Comparison of ENCODE assay signal across 8 cellular contexts in the genomic region with DNA sequence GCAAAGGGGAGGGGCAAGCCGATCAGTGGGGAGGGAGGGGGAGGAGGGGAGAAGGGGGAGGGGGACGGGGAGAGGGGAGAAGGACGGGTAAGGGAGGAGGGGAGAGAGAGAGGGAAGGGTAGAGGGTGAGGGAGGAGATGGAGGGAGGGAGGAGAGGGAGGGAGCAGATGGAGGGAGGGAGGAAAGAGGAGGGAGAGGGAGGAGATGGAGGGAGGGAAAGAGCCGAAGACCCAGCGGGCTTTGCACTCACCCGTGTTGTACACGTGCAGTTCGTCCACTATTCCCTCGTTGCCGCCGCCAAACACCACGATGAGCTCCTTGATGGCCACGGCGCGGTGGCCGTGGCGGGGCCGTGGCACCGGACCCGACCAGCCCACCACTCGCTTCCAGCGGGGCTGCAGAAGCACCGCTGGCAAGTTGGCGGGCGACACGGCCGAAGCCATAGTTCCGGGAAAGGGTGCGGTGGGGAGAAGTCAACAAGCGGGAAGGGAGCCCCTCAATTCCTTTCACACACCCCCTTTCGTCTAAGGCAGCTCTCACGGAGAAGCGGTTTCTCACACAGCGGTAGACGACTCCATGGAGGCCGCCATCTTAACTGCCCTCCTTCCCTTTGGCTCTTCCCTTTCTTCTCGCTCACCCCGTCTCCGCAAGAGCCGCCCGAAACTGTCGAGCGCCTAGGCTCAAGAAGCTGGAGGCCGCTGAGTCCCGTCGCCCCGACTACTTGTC. TPM values are rescaled to one million over a fixed set of nuclear protein-coding genes. Genes with fewer than 3 reads are reported as not detected.
DNase-seq lines count a peak whose midpoint lies in the region; ATAC-seq and TF ChIP-seq lines count a peak whose summit lies in the region.

No MANE protein-coding gene starts in this region.

- peak overlapping the region; percentile 100 for H3K27ac ChIP-seq in DND-41 (ENCODE audit: low read length)
- H3K27ac ChIP-seq in neuronal stem cell (replicated peaks; ENCODE audit: low read length): peak overlapping the region; percentile 99

- peaks cover 52% of the 10 kb centered on the region for H3K4me1 ChIP-seq in DND-41 (ENCODE audit: insufficient read depth, low read length)
- H3K4me1 ChIP-seq in neuronal stem cell (ENCODE audit: control insufficient read depth in 2 of 2, insufficient read depth in 1 of 2, low read depth in 1 of 2, low read length in 2 of 2): peaks cover 18 to 32% of the 10 kb centered on the region in 2 donors

- TF ChIP-seq CTCF in DND-41 (IDR thresholded peaks at IDR 0.05; ENCODE audit: borderline replicate concordance, extremely low read depth, low read length, poor library complexity, severe bottlenecking) (no peak), foreskin fibroblast (IDR thresholded peaks at IDR 0.05; ENCODE audit: low read depth, low read length) (no peak)
- no peak for TF ChIP-seq CTCF in activated CD8-positive, alpha-beta T cell treated with anti-CD3 and anti-CD28 coated beads for 36 hours (IDR thresholded peaks at IDR 0.05)

- H4K20me1 ChIP-seq in DND-41 (ENCODE audit: insufficient read depth, low read length): peaks cover 43% of the 10 kb centered on the region

- peak overlapping the region; percentile 98 for H3K18ac ChIP-seq in neuronal stem cell (ENCODE audit: low read length)

- intact Hi-C loops in activated CD8-positive, alpha-beta T cell treated with anti-CD3 and anti-CD28 coated beads for 36 hours (cut with micrococcal nuclease): no loop called here

- H3K36me3 ChIP-seq in DND-41 (ENCODE audit: insufficient read depth, low read length) (peaks cover 41% of the 10 kb centered on the region), neuronal stem cell (replicated peaks in 1 of 2; ENCODE audit: control insufficient read depth in 2 of 2, insufficient read depth in 2 of 2, low read length in 2 of 2) (peaks cover 0 to 38% of the 10 kb centered on the region in 2 donors)

- peak overlapping the region; percentile 100 for H3K27ac Mint-ChIP-seq in activated CD8-positive, alpha-beta T cell treated with anti-CD3 and anti-CD28 coated beads for 36 hours

- DNase-seq in DND-41: peak; percentile 84
- DNase-seq in H4 (ENCODE audit: low spot score): peak; percentile 68
- peak; percentile 48 for DNase-seq in NCI-H1694 treated with DMSO at 0.1 percent for 48 hours (lab: John Stamatoyannopoulos, UW)
- no peak for DNase-seq in activated CD8-positive, alpha-beta T cell treated with anti-CD3 and anti-CD28 coated beads for 36 hours
- peak; percentile 52 to 74 for DNase-seq in foreskin fibroblast
- peak; percentile 46 for DNase-seq in neuronal stem cell (ENCODE audit: low spot score)
- DNase-seq in stimulated activated CD4-positive, alpha-beta T cell treated with anti-CD3 and anti-CD28 coated beads, Interleukin-12 subunit alpha, Interleukin-12 subunit beta, amount 100 ng/mL, for 4 hours: no peak

- H3K4me1 Mint-ChIP-seq in activated CD8-positive, alpha-beta T cell treated with anti-CD3 and anti-CD28 coated beads for 36 hours (ENCODE audit: low read depth): peaks cover 31% of the 10 kb centered on the region

- peaks cover 79% of the 10 kb centered on the region for H3K79me2 ChIP-seq in DND-41 (ENCODE audit: insufficient read depth, low read length)

- H3K27me3 ChIP-seq in DND-41 (ENCODE audit: insufficient read depth, low read length, poor library complexity) (no peaks in the 10 kb centered on the region), neuronal stem cell (ENCODE audit: control insufficient read depth in 3 of 3, insufficient read depth in 3 of 3, low read depth in 1 of 3, low read length in 3 of 3) (peaks cover 0 to 12% (median 0%) of the 10 kb centered on the region in 3 experiments)

- H4K8ac ChIP-seq in neuronal stem cell (ENCODE audit: low read depth, low read length): no peak overlapping the region

- no peak overlapping the region for H4K91ac ChIP-seq in neuronal stem cell (ENCODE audit: low read depth, low read length, poor library complexity)

- H2AFZ ChIP-seq in DND-41 (ENCODE audit: low read depth, low read length) (no peak overlapping the region), neuronal stem cell (ENCODE audit: low read length) (peak overlapping the region; percentile 78)

- peak overlapping the region; percentile 38 for H3K14ac ChIP-seq in neuronal stem cell (ENCODE audit: low read length)

- peaks cover 50% of the 10 kb centered on the region for H3K36me3 Mint-ChIP-seq in activated CD8-positive, alpha-beta T cell treated with anti-CD3 and anti-CD28 coated beads for 36 hours (ENCODE audit: low read depth)

- H2AK5ac ChIP-seq in neuronal stem cell (ENCODE audit: low read depth, low read length): peak overlapping the region; percentile 81

- POLR2A ChIA-PET in activated CD8-positive, alpha-beta T cell treated with anti-CD3 and anti-CD28 coated beads for 36 hours (lab: Charles Lee): interaction anchor here (0.6 to 12.0 kb wide), 17 partner anchors 9 to 487 kb away, joined by 3 to 105 read pairs (median 4); partner anchors contain the start of genes ARHGAP4, NAA10, PLXNA3 and RPL10

- H2BK12ac ChIP-seq in neuronal stem cell (ENCODE audit: low read length): no peak overlapping the region

- peak overlapping the region; percentile 85 for H3K23ac ChIP-seq in neuronal stem cell (ENCODE audit: low read depth, low read length, poor library complexity)

- H3K9me3 Mint-ChIP-seq in activated CD8-positive, alpha-beta T cell treated with anti-CD3 and anti-CD28 coated beads for 36 hours: no peaks in the 10 kb centered on the region

- H2BK5ac ChIP-seq in neuronal stem cell (ENCODE audit: low read length): peak overlapping the region; percentile 87

- H3K9me3 ChIP-seq in DND-41 (ENCODE audit: insufficient read depth, low read length, severe bottlenecking) (no peaks in the 10 kb centered on the region), neuronal stem cell (replicated peaks in 1 of 2; ENCODE audit: control insufficient read depth in 2 of 2, insufficient read depth in 1 of 2, low read depth in 1 of 2, low read length in 2 of 2) (no peaks in the 10 kb centered on the region)

- WGBS in neuronal stem cell (ENCODE audit: extremely low coverage in 2 of 2, insufficient read length in 2 of 2, insufficient replicate concordance in 1 of 2), 2 donors: no CpG with 5 or more reads among the region's 47 CpGs

- H3K4me2 ChIP-seq in DND-41 (ENCODE audit: insufficient read depth, low read length) (peak overlapping the region; percentile 67), neuronal stem cell (ENCODE audit: insufficient read depth, low read length, poor library complexity, severe bottlenecking) (peak overlapping the region; percentile 57)

- peak; percentile 20 for ATAC-seq in DND-41 (ENCODE audit: insufficient read depth, low read depth)
- ATAC-seq in activated CD8-positive, alpha-beta T cell treated with anti-CD3 and anti-CD28 coated beads for 36 hours: no peak
- ATAC-seq in GM19455 (IDR thresholded peaks at IDR 0.05; ENCODE audit: unreplicated experiment): no peak

- no peak overlapping the region for H3K4ac ChIP-seq in neuronal stem cell (ENCODE audit: low read length)

- no peak overlapping the region for H2BK15ac ChIP-seq in neuronal stem cell (ENCODE audit: low read length)

- H3K4me3 Mint-ChIP-seq in activated CD8-positive, alpha-beta T cell treated with anti-CD3 and anti-CD28 coated beads for 36 hours: peak overlapping the region; percentile 93

- peak overlapping the region; percentile 58 to 90; a peak in 3 of 4 replicates for H3K4me3 ChIP-seq in DND-41 (ENCODE audit: low read depth in 1 of 2, low read length in 2 of 2)
- H3K4me3 ChIP-seq in foreskin fibroblast (ENCODE audit: low read depth in 1 of 2, low read length in 2 of 2): peak overlapping the region; percentile 88 to 92
- peak overlapping the region; percentile 66 to 88 for H3K4me3 ChIP-seq in neuronal stem cell (ENCODE audit: low read length in 2 of 2)

- CTCF ChIA-PET in activated CD8-positive, alpha-beta T cell treated with anti-CD3 and anti-CD28 coated beads for 36 hours (lab: Charles Lee): interaction anchor here (1.0 to 1.6 kb wide), 3 partner anchors 41 to 44 kb away, joined by 3 to 7 read pairs (median 3); partner anchors contain the start of gene ARHGAP4

- no peaks in the 10 kb centered on the region for H3K27me3 Mint-ChIP-seq in activated CD8-positive, alpha-beta T cell treated with anti-CD3 and anti-CD28 coated beads for 36 hours

- H3K9ac ChIP-seq in DND-41 (ENCODE audit: low read depth, low read length) (peak overlapping the region; percentile 99), neuronal stem cell (ENCODE audit: low read depth, low read length, poor library complexity) (peak overlapping the region; percentile 90)

- H3K79me1 ChIP-seq in neuronal stem cell (ENCODE audit: low read depth, low read length): peaks cover 8% of the 10 kb centered on the region

- H2BK120ac ChIP-seq in neuronal stem cell (ENCODE audit: low read depth, low read length): no peak overlapping the region

RNA-seq across cellular contexts. Expression of gene HCFC1, which starts 1.1 kb away (rescaled TPM):
- 19.4 and 23.5 TPM in 2 replicates for total RNA-seq in H4 (2014; rRNA removed; shearing (Covaris generic))
- 100 to 1,000 TPM; 115 to 116 TPM for total RNA-seq in activated CD8-positive, alpha-beta T cell treated with anti-CD3 and anti-CD28 coated beads for 36 hours
- 37.0 TPM for polyA plus RNA-seq in neuronal stem cell (2013, experiment 1 of 2)
- 39.4 TPM for polyA plus RNA-seq in neuronal stem cell (2013, experiment 2 of 2)

RNA-seq across cellular contexts. Expression of gene TMEM187, which starts 2.0 kb away (rescaled TPM):
- 2.2 and 2.7 TPM in 2 replicates for total RNA-seq in H4 (2014; rRNA removed; shearing (Covaris generic))
- total RNA-seq in activated CD8-positive, alpha-beta T cell treated with anti-CD3 and anti-CD28 coated beads for 36 hours: 1 to 10 TPM; 4.4 to 4.5 TPM
- 6.2 TPM for polyA plus RNA-seq in neuronal stem cell (2013, experiment 1 of 2)
- polyA plus RNA-seq in neuronal stem cell (2013, experiment 2 of 2): 6.1 TPM

RNA-seq across cellular contexts. Expression of gene RENBP, which starts 26.1 kb away (rescaled TPM):
- total RNA-seq in H4 (2014; rRNA removed; shearing (Covaris generic)): 0.10 TPM in 1 of 2 replicates, not detected in the other
- 10 to 100 TPM; 14.3 to 15.8 TPM for total RNA-seq in activated CD8-positive, alpha-beta T cell treated with anti-CD3 and anti-CD28 coated beads for 36 hours
- 4.8 TPM for polyA plus RNA-seq in neuronal stem cell (2013, experiment 1 of 2)
- 4.7 TPM for polyA plus RNA-seq in neuronal stem cell (2013, experiment 2 of 2)

RNA-seq across cellular contexts. Expression of gene NAA10, which starts 35.7 kb away (rescaled TPM):
- total RNA-seq in H4 (2014; rRNA removed; shearing (Covaris generic)): 167 and 216 TPM in 2 replicates
- 100 to 1,000 TPM; 123 to 136 TPM for total RNA-seq in activated CD8-positive, alpha-beta T cell treated with anti-CD3 and anti-CD28 coated beads for 36 hours
- polyA plus RNA-seq in neuronal stem cell (2013, experiment 1 of 2): 94.9 TPM
- polyA plus RNA-seq in neuronal stem cell (2013, experiment 2 of 2): 91.4 TPM

RNA-seq across cellular contexts. Expression of gene ARHGAP4, which starts 44.5 kb away (rescaled TPM):
- total RNA-seq in H4 (2014; rRNA removed; shearing (Covaris generic)): 0.31 and 0.82 TPM in 2 replicates
- 100 to 1,000 TPM; 128 to 130 TPM for total RNA-seq in activated CD8-positive, alpha-beta T cell treated with anti-CD3 and anti-CD28 coated beads for 36 hours
- polyA plus RNA-seq in neuronal stem cell (2013, experiment 1 of 2): 5.4 TPM
- polyA plus RNA-seq in neuronal stem cell (2013, experiment 2 of 2): 4.9 TPM

Comparison
In these comparisons a context has a peak if more than half of its experiments do, and no peak if none do; other contexts are left out.
1. DNase-seq: peak in DND-41 (single experiment), H4 (single experiment), NCI-H1694 treated with DMSO at 0.1 percent for 48 hours (single experiment), foreskin fibroblast (2 of 2) and neuronal stem cell (single experiment); none in activated CD8-positive, alpha-beta T cell treated with anti-CD3 and anti-CD28 coated beads for 36 hours (single experiment) and stimulated activated CD4-positive, alpha-beta T cell treated with anti-CD3 and anti-CD28 coated beads, Interleukin-12 subunit alpha, Interleukin-12 subunit beta, amount 100 ng/mL, for 4 hours (single experiment).
2. RNA of gene RENBP, which starts 26.1 kb away (total RNA-seq): 14.3 to 15.8 TPM in activated CD8-positive, alpha-beta T cell treated with anti-CD3 and anti-CD28 coated beads for 36 hours; 0.10 TPM in H4; every median in the first group is over 10 times any median in the second.
3. Peak in every context shown above with its lines, with median percentiles within 50 percentile points of each other: H3K4me3 ChIP-seq.